In genomic region chr14:54256156-54256555, GRCh38 we compare ENCODE assay signal across 21 cellular contexts.
"Had no signal": no experiment of that assay in that cellular context is flagged by ENCODE, and none has a peak within 500 bp of the region (broad histone marks: within the 10 kb centered on the region; RNA-seq: fewer than 3 reads in every experiment).

No MANE protein-coding gene starts in this region.

- H3K9me3 ChIP-seq: SK-N-SH had no signal

- H3K27me3 ChIP-seq: MG63 had no signal

- H3K4me3 ChIP-seq: MG63 had no signal

- DNase-seq: Karpas-422, KG1, MG63, NCI-H1092, NCI-H1105 treated with DMSO at 0.1 percent for 48 hours, NCI-H1417 treated with DMSO at 0.1 percent for 48 hours, NCI-H146, NCI-H1694 treated with DMSO at 0.1 percent for 48 hours, NCI-H1930, NCI-H2081, NCI-H2107, NCI-H2227 treated with DMSO at 0.1 percent for 48 hours, NCI-H524, NCI-H526 treated with DMSO at 0.1 percent for 48 hours, NCI-H748 treated with DMSO at 0.1 percent for 48 hours, Right ventricle myocardium superior, RPMI8226, SK-N-SH, SW 1271, T-cell had no signal

- H3K4me1 Mint-ChIP-seq: T-cell had no signal

- H3K4me2 ChIP-seq: SK-N-SH had no signal

- H3K36me3 ChIP-seq: MG63 had no signal

- H3K9ac ChIP-seq: SK-N-SH had no signal

- ATAC-seq: T-cell had no signal

- H3K4me3 Mint-ChIP-seq: T-cell had no signal

- FAIRE-seq: RCC 7860 had no signal

- H3K36me3 Mint-ChIP-seq: T-cell had no signal

- H3K27ac Mint-ChIP-seq: T-cell had no signal
